ENCODE assay signal across 9 cellular contexts in genomic region chr11:35661539-35661938, GRCh38. TPM values are rescaled to one million over a fixed set of nuclear protein-coding genes. Genes with fewer than 3 reads are reported as not detected.
DNase-seq lines count a peak whose midpoint lies in the region; ATAC-seq, FAIRE-seq and TF ChIP-seq lines count a peak whose summit lies in the region.
"Had no signal": no experiment of that assay in that cellular context is flagged by ENCODE, and none has a peak within 500 bp of the region (broad histone marks: within the 10 kb centered on the region; RNA-seq: fewer than 3 reads in every experiment).

No MANE protein-coding gene starts in this region.

- intact Hi-C loops in aorta (cut with DNase I) = loop anchor here (5.0 kb wide), 1 partner anchor 44 kb away; the partner anchor contains the start of gene FJX1 (in 2 of the 2)

- no peak overlapping the region for H3K27ac Mint-ChIP-seq in stimulated activated naive CD8-positive, alpha-beta T cell treated with anti-CD3 and anti-CD28 coated beads, Interleukin-15, Interleukin-2, amounts not matched to agents 100 ng/mL and 50 ng/mL, for 24 hours

- H3K36me3 ChIP-seq in bronchial epithelial cell (ENCODE audit: control insufficient read depth, insufficient read depth, low read length) = no peaks in the 10 kb centered on the region
- no peaks in the 10 kb centered on the region for H3K36me3 ChIP-seq in muscle layer of duodenum (ENCODE audit: control insufficient read depth in 1 of 2, insufficient read depth in 2 of 2, low read length in 2 of 2)
- no peaks in the 10 kb centered on the region for H3K36me3 ChIP-seq in aorta (ENCODE audit: control insufficient read depth in 1 of 2, insufficient read depth in 2 of 2, low read length in 1 of 2)

- H3K27me3 Mint-ChIP-seq in stimulated activated naive CD8-positive, alpha-beta T cell treated with anti-CD3 and anti-CD28 coated beads, Interleukin-15, Interleukin-2, amounts not matched to agents 100 ng/mL and 50 ng/mL, for 24 hours = peaks cover 17% of the 10 kb centered on the region

- no peak for DNase-seq in stimulated activated naive CD8-positive, alpha-beta T cell treated with anti-CD3 and anti-CD28 coated beads, Interleukin-15, Interleukin-2, amounts not matched to agents 100 U/mL and 50 U/mL, for 24 hours
- no peak for DNase-seq in bronchial epithelial cell (ENCODE audit: low read depth)
- DNase-seq in aorta = no peak
- no peak for DNase-seq in NCI-H446 (lab: John Stamatoyannopoulos, UW)
- no peak for DNase-seq in NCI-H2107 treated with DMSO at 0.1 percent for 48 hours (lab: John Stamatoyannopoulos, UW; ENCODE audit: unreplicated experiment)
- no peak for DNase-seq in GM19239 (ENCODE audit: insufficient read length, low spot score)

- ATAC-seq in stimulated activated naive CD8-positive, alpha-beta T cell treated with anti-CD3 and anti-CD28 coated beads, Interleukin-15, Interleukin-2, amounts not matched to agents 100 U/mL and 50 U/mL, for 24 hours = no peak
- no peak for ATAC-seq in aorta (ENCODE audit: low FRiP score)

- H3K4me1 ChIP-seq in muscle layer of duodenum (ENCODE audit: control insufficient read depth in 1 of 2, insufficient read depth in 2 of 2, low read length in 2 of 2) (peaks cover 0 to 20% of the 10 kb centered on the region in 2 donors), aorta (ENCODE audit: control insufficient read depth in 1 of 2, insufficient read depth in 2 of 2, low read length in 2 of 2) (no peaks in the 10 kb centered on the region)

- FAIRE-seq in bronchial epithelial cell (lab: Jason Lieb, UNC) = no peak
- FAIRE-seq in GM19239 (lab: Jason Lieb, UNC) = no peak
- FAIRE-seq: RCC 7860 had no signal

- TF ChIP-seq CTCF in bronchial epithelial cell (IDR thresholded peaks at IDR 0.05; ENCODE audit: insufficient read depth, low read length, severe bottlenecking) = no peak

- H3K36me3 Mint-ChIP-seq in stimulated activated naive CD8-positive, alpha-beta T cell treated with anti-CD3 and anti-CD28 coated beads, Interleukin-15, Interleukin-2, amounts not matched to agents 100 ng/mL and 50 ng/mL, for 24 hours (ENCODE audit: low read depth) = peaks cover 32% of the 10 kb centered on the region

- H3K27me3 ChIP-seq in bronchial epithelial cell (ENCODE audit: control insufficient read depth, insufficient read depth, low read length) (no peaks in the 10 kb centered on the region), muscle layer of duodenum (ENCODE audit: low read depth, low read length) (no peaks in the 10 kb centered on the region), aorta (ENCODE audit: control insufficient read depth in 1 of 2, insufficient read depth in 2 of 2, low read length in 1 of 2) (no peaks in the 10 kb centered on the region)

- 10 to 11% methylated on average over 5 of the region's 5 CpGs for WGBS in aorta, 2 donors

- H3K4me3 ChIP-seq in bronchial epithelial cell (ENCODE audit: low read depth, low read length) = peak overlapping the region; percentile 59
- peak overlapping the region; percentile 94 to 99 for H3K4me3 ChIP-seq in muscle layer of duodenum (ENCODE audit: low read depth in 1 of 2, low read length in 2 of 2)
- peak overlapping the region; percentile 65 to 86 for H3K4me3 ChIP-seq in aorta (ENCODE audit: low read length in 2 of 2)

- peaks cover 46% of the 10 kb centered on the region for H3K4me1 Mint-ChIP-seq in stimulated activated naive CD8-positive, alpha-beta T cell treated with anti-CD3 and anti-CD28 coated beads, Interleukin-15, Interleukin-2, amounts not matched to agents 100 ng/mL and 50 ng/mL, for 24 hours (ENCODE audit: low read depth)

- H3K9me3 Mint-ChIP-seq in stimulated activated naive CD8-positive, alpha-beta T cell treated with anti-CD3 and anti-CD28 coated beads, Interleukin-15, Interleukin-2, amounts not matched to agents 100 ng/mL and 50 ng/mL, for 24 hours = peaks cover 26% of the 10 kb centered on the region

- peak overlapping the region; percentile 91 for H3K4me3 Mint-ChIP-seq in stimulated activated naive CD8-positive, alpha-beta T cell treated with anti-CD3 and anti-CD28 coated beads, Interleukin-15, Interleukin-2, amounts not matched to agents 100 ng/mL and 50 ng/mL, for 24 hours

- H3K9me3 ChIP-seq in muscle layer of duodenum (ENCODE audit: control insufficient read depth in 1 of 2, low read length in 2 of 2) = peaks cover 0 to 11% of the 10 kb centered on the region in 2 donors
- H3K9me3 ChIP-seq in aorta (ENCODE audit: control insufficient read depth, low read length) = no peaks in the 10 kb centered on the region

- peak overlapping the region; percentile 89 for H3K27ac ChIP-seq in muscle layer of duodenum (ENCODE audit: low read length)
- no peak overlapping the region for H3K27ac ChIP-seq in aorta (ENCODE audit: low read depth in 1 of 2, low read length in 2 of 2)

RNA-seq across cellular contexts. Expression of gene TRIM44, which starts 1.0 kb away (rescaled TPM):
- total RNA-seq in bronchial epithelial cell (5.5 and 9.7 TPM in 2 replicates), aorta (10 to 100 TPM; 55.2 to 63.3 TPM)
- polyA plus RNA-seq in aorta = 10 to 100 TPM; 10.3 to 12.6 TPM

RNA-seq across cellular contexts. Expression of gene FJX1, which starts 43.3 kb away (rescaled TPM):
- total RNA-seq in bronchial epithelial cell (11.8 and 24.7 TPM in 2 replicates), aorta (10 to 100 TPM in 1 of 2 donors, 1 to 10 TPM in 1; 5.8 to 10.4 TPM)
- under 1 TPM in 1 of 2 donors, not detected in 1; 1.00 TPM for polyA plus RNA-seq in aorta
